8 cellular contexts compared by ENCODE assay signal in the genomic region with DNA sequence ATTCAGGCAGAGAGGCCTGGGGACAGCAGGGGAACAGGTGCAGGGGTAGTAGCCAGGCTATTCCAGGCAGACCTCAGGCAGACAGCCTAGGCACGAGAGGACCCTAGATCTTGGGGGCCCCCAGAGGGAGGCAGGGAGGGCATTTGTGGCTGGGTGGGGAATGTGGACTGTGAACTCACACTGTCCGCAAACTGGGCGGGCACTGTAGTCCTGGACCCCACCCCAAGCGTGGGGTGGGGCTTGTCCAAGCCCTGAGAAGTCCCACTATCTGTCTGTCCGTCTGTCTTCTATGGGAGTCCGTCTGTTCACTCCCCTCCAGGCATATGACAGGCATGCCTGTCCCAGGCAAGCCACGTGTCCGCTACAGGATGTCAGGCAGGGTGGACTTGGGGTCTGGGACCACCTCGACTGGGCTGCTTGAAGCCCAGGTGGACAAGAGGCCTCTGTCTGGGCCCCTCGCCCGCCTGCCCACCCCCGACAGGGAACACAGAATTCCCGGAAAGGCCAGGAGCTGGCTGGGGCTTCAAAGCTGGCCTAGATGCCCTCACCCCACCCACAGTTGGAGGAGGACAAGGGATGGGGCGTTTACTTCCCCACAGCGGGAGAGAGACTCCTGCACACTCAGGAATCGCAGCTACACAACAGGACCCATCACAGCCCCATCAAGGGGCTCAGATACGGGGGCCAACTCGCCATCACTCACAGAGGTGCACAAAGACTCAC. TPM values are rescaled to one million over a fixed set of nuclear protein-coding genes. Genes with fewer than 3 reads are reported as not detected.
A peak's percentile ranks its signal among the peaks of the same experiment; 100 is the strongest.
DNase-seq lines count a peak whose midpoint lies in the region; ATAC-seq, FAIRE-seq and TF ChIP-seq lines count a peak whose summit lies in the region.

A gene (minus strand): TSS at position 151 of the 723 bp plus-strand sequence. CDS start 2,336 bp downstream, outside the sequence.

- peak within 1 kb of the TSS; percentile 90 for H3K4me3 Mint-ChIP-seq in activated CD4-positive, alpha-beta T cell treated with anti-CD3 and anti-CD28 coated beads, Interleukin-2, amount 10 ng/mL, durations not matched to agents 7 days and 5 days

- POLR2A ChIA-PET in activated CD4-positive, alpha-beta T cell treated with anti-CD3 and anti-CD28 coated beads, Interleukin-2, amount 10 ng/mL, durations not matched to agents 7 days and 5 days (lab: Charles Lee), result no interaction called here

- no peak within 1 kb of the TSS for H3K9ac ChIP-seq in kidney (ENCODE audit: low read length in 2 of 2)

- WGBS in thyroid gland, 2 donors, result 88 to 93% methylated on average over 6 of the region's 18 CpGs

- DNase-seq in activated CD4-positive, alpha-beta T cell treated with anti-CD3 and anti-CD28 coated beads, Interleukin-2, amount 10 ng/mL, durations not matched to agents 7 days and 5 days, result no peak
- no peak for DNase-seq in activated CD4-positive, alpha-beta T cell treated with anti-CD3 and anti-CD28 coated beads for 1 hour
- DNase-seq in ascending aorta (ENCODE audit: low spot score in 2 of 2), result no peak
- DNase-seq in kidney, result peak; percentile 55
- no peak for DNase-seq in thyroid gland
- DNase-seq in A172 (ENCODE audit: low spot score), result no peak
- no peak for DNase-seq in Right ventricle myocardium inferior (ENCODE audit: missing footprints)

- FAIRE-seq in kidney (lab: Jason Lieb, UNC), result no peak

- no peak for TF ChIP-seq CTCF in ascending aorta (IDR thresholded peaks at IDR 0.05)
- TF ChIP-seq CTCF in kidney (IDR thresholded peaks at IDR 0.05; ENCODE audit: borderline replicate concordance, extremely low read depth, insufficient read depth), result no peak
- no peak for TF ChIP-seq CTCF in thyroid gland (IDR thresholded peaks at IDR 0.05)

- H3K27ac ChIP-seq in ascending aorta (no peak within 1 kb of the TSS), kidney (ENCODE audit: low read depth in 2 of 2, low read length in 2 of 2) (no peak within 1 kb of the TSS), thyroid gland (no peak within 1 kb of the TSS)

- H3K36me3 Mint-ChIP-seq in activated CD4-positive, alpha-beta T cell treated with anti-CD3 and anti-CD28 coated beads, Interleukin-2, amount 10 ng/mL, durations not matched to agents 7 days and 5 days (ENCODE audit: low read depth), result peaks cover 24% of the 10 kb centered on the region

- H3K27me3 ChIP-seq in ascending aorta (no peaks in the 10 kb centered on the region), thyroid gland (no peaks in the 10 kb centered on the region)

- H3K4me1 ChIP-seq in ascending aorta (no peaks in the 10 kb centered on the region), kidney (ENCODE audit: control insufficient read depth in 1 of 2, insufficient read depth in 1 of 2, low read depth in 1 of 2, low read length in 2 of 2) (no peaks in the 10 kb centered on the region), thyroid gland (peaks cover 0 to 1% of the 10 kb centered on the region in 2 donors)

- TF ChIP-seq POLR2A in thyroid gland (IDR thresholded peaks at IDR 0.05), result no peak

- peaks cover 52% of the 10 kb centered on the region for H3K4me1 Mint-ChIP-seq in activated CD4-positive, alpha-beta T cell treated with anti-CD3 and anti-CD28 coated beads, Interleukin-2, amount 10 ng/mL, durations not matched to agents 7 days and 5 days

- intact Hi-C loops in ascending aorta (cut with DNase I), result loop anchor here (10.0 kb wide), 1 partner anchor 425 kb away; a partner anchor contains a TSS
- intact Hi-C loops in kidney (cut with DNase I), result no loop called here
- intact Hi-C loops in thyroid gland (cut with DNase I), result loop anchor here (5.0 kb wide), 1 partner anchor 388 kb away; no protein-coding TSS in a partner anchor
- intact Hi-C loops in Right ventricle myocardium inferior (cut with DNase I), result no loop called here

- no peaks in the 10 kb centered on the region for H3K27me3 Mint-ChIP-seq in activated CD4-positive, alpha-beta T cell treated with anti-CD3 and anti-CD28 coated beads, Interleukin-2, amount 10 ng/mL, durations not matched to agents 7 days and 5 days

- H3K4me3 ChIP-seq in ascending aorta (peak within 1 kb of the TSS; percentile 36 to 57), kidney (ENCODE audit: low read length in 2 of 2) (no peak within 1 kb of the TSS), thyroid gland (replicated peaks in 1 of 3) (peak within 1 kb of the TSS in 2 of 3 donors; percentile 22 to 25)

- peak within 1 kb of the TSS; percentile 95 for H3K27ac Mint-ChIP-seq in activated CD4-positive, alpha-beta T cell treated with anti-CD3 and anti-CD28 coated beads, Interleukin-2, amount 10 ng/mL, durations not matched to agents 7 days and 5 days

- ATAC-seq in HG03108 (IDR thresholded peaks at IDR 0.05; ENCODE audit: unreplicated experiment) (no peak), Right ventricle myocardium inferior (no peak)

- H3K9me3 Mint-ChIP-seq in activated CD4-positive, alpha-beta T cell treated with anti-CD3 and anti-CD28 coated beads, Interleukin-2, amount 10 ng/mL, durations not matched to agents 7 days and 5 days, result no peaks in the 10 kb centered on the region

- H3K9me3 ChIP-seq in ascending aorta, result no peaks in the 10 kb centered on the region
- no peaks in the 10 kb centered on the region for H3K9me3 ChIP-seq in kidney (ENCODE audit: control insufficient read depth in 1 of 2, low read length in 2 of 2)
- no peaks in the 10 kb centered on the region for H3K9me3 ChIP-seq in thyroid gland

- H3K36me3 ChIP-seq in ascending aorta (no peaks in the 10 kb centered on the region), kidney (ENCODE audit: control insufficient read depth in 1 of 2, insufficient read depth in 2 of 2, low read length in 2 of 2) (no peaks in the 10 kb centered on the region), thyroid gland (no peaks in the 10 kb centered on the region)

- CTCF ChIA-PET in activated CD4-positive, alpha-beta T cell treated with anti-CD3 and anti-CD28 coated beads, Interleukin-2, amount 10 ng/mL, durations not matched to agents 7 days and 5 days (lab: Charles Lee), result interaction anchor here (0.8 kb wide), 1 partner anchor 23 kb away, joined by 3 read pairs; no protein-coding TSS in a partner anchor

RNA-seq across cellular contexts. Expression of the gene that starts here (rescaled TPM):
- total RNA-seq in activated CD4-positive, alpha-beta T cell treated with anti-CD3 and anti-CD28 coated beads, Interleukin-2, amount 10 ng/mL, durations not matched to agents 7 days and 5 days, result 10 to 100 TPM; 78.3 to 78.9 TPM
- total RNA-seq in ascending aorta, result 39.6 TPM
- 8.3 TPM for total RNA-seq in kidney
- 2.9 TPM for polyA plus RNA-seq in kidney (ENCODE audit: insufficient read depth, low read depth, low replicate concordance)
- total RNA-seq in thyroid gland, result 10 to 100 TPM in 3 of 4 donors, 1 to 10 TPM in 1; 9.9 to 76.8 (median 40.1) TPM
- 0.34 TPM in 1 of 2 replicates, not detected in the other for total RNA-seq in A172 (2014; rRNA removed; shearing (Covaris generic))
- 1.2 TPM for total RNA-seq in Right ventricle myocardium inferior

Comparison
In these comparisons a context has a peak if more than half of its experiments do, and no peak if none do; other contexts are left out.
1. H3K4me3 ChIP-seq: peak in ascending aorta (2 of 2) and thyroid gland (2 of 3); none in kidney (0 of 2).
2. intact Hi-C loops: an anchor here in ascending aorta (10.0 kb wide) and thyroid gland (5.0 kb wide); none called in kidney and Right ventricle myocardium inferior.